Comparison of ENCODE assay signal across 1 cellular context in the genomic region with DNA sequence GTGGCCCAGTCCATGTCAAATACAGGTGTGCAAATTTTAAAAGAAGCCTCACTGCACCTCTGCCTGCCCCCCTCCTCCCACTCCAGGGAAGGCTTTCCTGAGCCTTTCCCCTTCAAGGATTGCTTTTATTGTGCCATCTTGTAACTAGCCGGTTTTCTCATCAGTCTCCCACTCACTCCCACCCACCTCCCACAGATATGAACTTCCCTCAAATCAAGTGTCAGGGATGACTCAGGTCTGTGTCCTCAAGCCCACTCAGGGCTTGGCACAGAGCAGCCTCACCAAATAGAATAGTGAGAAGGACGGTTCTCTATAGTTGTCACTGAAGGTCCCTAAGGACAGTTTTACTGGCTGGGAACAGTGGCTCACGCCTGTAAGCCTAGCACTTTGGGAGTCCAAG.
TF ChIP-seq lines count a peak whose summit lies in the region.

No MANE protein-coding gene starts in this region.

TF ChIP-seq in K562, 482 proteins besides CTCF, POLR2A, EP300 and RAD21:
- TF ChIP-seq ADNP (tag; IDR thresholded peaks at IDR 0.05) (no peak), EGR1 (conservative IDR thresholded peaks at IDR 0.05) (peak; percentile 68)
